ENCODE assay signal across 25 cellular contexts in the genomic region with DNA sequence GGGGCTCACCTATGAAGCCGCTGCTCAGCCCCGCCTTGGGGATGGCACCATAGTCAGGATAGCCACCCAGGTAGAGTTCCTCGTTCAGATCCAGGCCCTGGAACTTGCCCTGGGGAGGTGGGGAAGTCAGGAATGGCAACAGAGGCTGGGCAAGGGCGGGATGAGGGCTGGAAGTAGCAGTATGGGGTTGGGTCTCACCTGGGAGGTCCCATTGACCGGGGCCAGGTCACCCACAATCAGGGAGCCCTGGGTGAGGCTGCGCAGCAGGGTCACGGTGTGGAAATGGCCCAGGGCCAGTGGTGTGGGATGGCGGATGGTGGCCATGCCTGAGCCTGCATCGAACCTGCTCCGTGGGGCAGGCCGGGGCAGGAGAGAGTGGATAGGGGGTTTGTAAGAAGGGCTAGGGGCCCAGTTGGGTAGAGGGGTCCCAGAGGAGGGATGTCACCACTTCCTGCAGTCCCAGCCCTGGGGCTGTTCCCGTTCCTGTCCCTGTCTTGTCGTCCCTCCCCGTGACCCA. TPM values are rescaled to one million over a fixed set of nuclear protein-coding genes. Genes with fewer than 3 reads are reported as not detected.
A peak's percentile ranks its signal among the peaks of the same experiment; 100 is the strongest.
DNase-seq lines count a peak whose midpoint lies in the region; ATAC-seq, FAIRE-seq and TF ChIP-seq lines count a peak whose summit lies in the region.
"Had no signal": no experiment of that assay in that cellular context is flagged by ENCODE, and none has a peak within 500 bp of the region (broad histone marks: within the 10 kb centered on the region; RNA-seq: fewer than 3 reads in every experiment).

No MANE protein-coding gene starts in this region.

- intact Hi-C loops in kidney (cut with DNase I) = no loop called here

- no peak for TF ChIP-seq CTCF in bronchial epithelial cell (IDR thresholded peaks at IDR 0.05; ENCODE audit: insufficient read depth, low read length, severe bottlenecking)
- no peak for TF ChIP-seq CTCF in kidney (IDR thresholded peaks at IDR 0.05; ENCODE audit: borderline replicate concordance, extremely low read depth, insufficient read depth)

- peaks cover 13 to 21% of the 10 kb centered on the region in 2 donors for H3K9me3 Mint-ChIP-seq in stimulated activated naive CD8-positive, alpha-beta T cell treated with anti-CD3 and anti-CD28 coated beads, Interleukin-15, amount 100 ng/mL, for 72 hours

- H3K4me3 Mint-ChIP-seq in stimulated activated naive CD8-positive, alpha-beta T cell treated with anti-CD3 and anti-CD28 coated beads, Interleukin-15, amount 100 ng/mL, for 72 hours = no peak overlapping the region
- H3K4me3 Mint-ChIP-seq: CD4-positive, CD25-positive, alpha-beta regulatory T cell; CD8-positive, alpha-beta memory T cell; IgD-negative memory B cell had no signal

- H3K27ac Mint-ChIP-seq in stimulated activated naive CD8-positive, alpha-beta T cell treated with anti-CD3 and anti-CD28 coated beads, Interleukin-15, amount 100 ng/mL, for 72 hours = peak overlapping the region; percentile 19 to 82
- H3K27ac Mint-ChIP-seq: CD4-positive, CD25-positive, alpha-beta regulatory T cell; CD8-positive, alpha-beta memory T cell had no signal

- H3K4me1 ChIP-seq in kidney (ENCODE audit: control insufficient read depth in 1 of 2, insufficient read depth in 1 of 2, low read depth in 1 of 2, low read length in 2 of 2) = no peaks in the 10 kb centered on the region
- H3K4me1 ChIP-seq: BE2C had no signal

- FAIRE-seq in bronchial epithelial cell (lab: Jason Lieb, UNC) (peak; percentile 43), kidney (lab: Jason Lieb, UNC) (no peak)
- FAIRE-seq: GM12878, HepG2, HTR-8/SVneo had no signal

- H3K27ac ChIP-seq in kidney (ENCODE audit: low read depth in 2 of 2, low read length in 2 of 2) (no peak overlapping the region), substantia nigra (ENCODE audit: low read depth, low read length, poor library complexity, severe bottlenecking) (no peak overlapping the region)
- H3K27ac ChIP-seq: GM23248 had no signal

- H3K9me3 ChIP-seq in kidney (ENCODE audit: control insufficient read depth in 1 of 2, low read length in 2 of 2) = peaks cover 0 to 9% of the 10 kb centered on the region in 2 donors
- H3K9me3 ChIP-seq: BE2C had no signal

- no peak for ATAC-seq in stimulated activated naive CD8-positive, alpha-beta T cell treated with anti-CD3 and anti-CD28 coated beads, Interleukin-15, amount 100 ng/mL, for 72 hours
- no peak for ATAC-seq in stimulated activated naive CD8-positive, alpha-beta T cell treated with anti-CD3 and anti-CD28 coated beads, Interleukin-15, Interleukin-2, amounts not matched to agents 100 U/mL and 50 U/mL, for 24 hours
- no peak for ATAC-seq in GM19395 (IDR thresholded peaks at IDR 0.05; ENCODE audit: unreplicated experiment)
- ATAC-seq: GM12878, HepG2 had no signal

- no peak for DNase-seq in stimulated activated naive CD8-positive, alpha-beta T cell treated with anti-CD3 and anti-CD28 coated beads, Interleukin-15, amount 100 ng/mL, for 72 hours
- DNase-seq in stimulated activated naive CD8-positive, alpha-beta T cell treated with anti-CD3 and anti-CD28 coated beads, Interleukin-15, Interleukin-2, amounts not matched to agents 100 U/mL and 50 U/mL, for 24 hours = no peak
- DNase-seq in bronchial epithelial cell (ENCODE audit: low read depth) = no peak
- DNase-seq in kidney = peak; percentile 66
- DNase-seq in cortex of kidney (lab: John Stamatoyannopoulos, UW) = no peak
- no peak for DNase-seq in substantia nigra (lab: John Stamatoyannopoulos, UW)
- DNase-seq: BE2C; C1 segment of cervical spinal cord; CD4-positive, CD25-positive, alpha-beta regulatory T cell; COR-L47; DMS 273 treated with DMSO at 0.1 percent for 48 hours; DMS53; DND-41; EL; GM23248; HCEC 1CT had no signal

- H3K27me3 Mint-ChIP-seq in stimulated activated naive CD8-positive, alpha-beta T cell treated with anti-CD3 and anti-CD28 coated beads, Interleukin-15, amount 100 ng/mL, for 72 hours = no peaks in the 10 kb centered on the region
- H3K27me3 Mint-ChIP-seq: CD4-positive, CD25-positive, alpha-beta regulatory T cell; IgD-negative memory B cell had no signal

- no peaks in the 10 kb centered on the region for H3K4me1 Mint-ChIP-seq in stimulated activated naive CD8-positive, alpha-beta T cell treated with anti-CD3 and anti-CD28 coated beads, Interleukin-15, amount 100 ng/mL, for 72 hours
- H3K4me1 Mint-ChIP-seq: CD4-positive, CD25-positive, alpha-beta regulatory T cell; CD8-positive, alpha-beta memory T cell had no signal

- no peaks in the 10 kb centered on the region for H3K27me3 ChIP-seq in bronchial epithelial cell (ENCODE audit: control insufficient read depth, insufficient read depth, low read length)
- H3K27me3 ChIP-seq: BE2C had no signal

- H3K4me3 ChIP-seq in bronchial epithelial cell (ENCODE audit: low read depth, low read length) (no peak overlapping the region), kidney (ENCODE audit: low read length in 2 of 2) (no peak overlapping the region)
- H3K4me3 ChIP-seq: GM12878, GM23248 had no signal

- H3K36me3 ChIP-seq in bronchial epithelial cell (ENCODE audit: control insufficient read depth, insufficient read depth, low read length) (peaks cover 56% of the 10 kb centered on the region), kidney (ENCODE audit: control insufficient read depth in 1 of 2, insufficient read depth in 2 of 2, low read length in 2 of 2) (peaks cover 14 to 31% of the 10 kb centered on the region in 2 donors)
- H3K36me3 ChIP-seq: BE2C had no signal

- H3K9ac ChIP-seq in kidney (ENCODE audit: low read length in 2 of 2) = no peak overlapping the region
- H3K9ac ChIP-seq: GM23248 had no signal

RNA-seq across cellular contexts. Expression of a gene that starts 19.4 kb away (rescaled TPM):
- total RNA-seq in bronchial epithelial cell (under 0.01 TPM in 1 of 2 replicates, not detected in the other), kidney (0.79 TPM)
- not detected for polyA plus RNA-seq in kidney (ENCODE audit: insufficient read depth, low read depth, low replicate concordance)
- total RNA-seq: A172; CD8-positive, alpha-beta memory T cell; G401; GM23248; H4; HepG2 had no signal
- polyA plus RNA-seq: CD4-positive, CD25-positive, alpha-beta regulatory T cell; CD8-positive, alpha-beta memory T cell; HepG2 had no signal

RNA-seq across cellular contexts. Expression of a gene that starts 48.6 kb away (rescaled TPM):
- total RNA-seq in bronchial epithelial cell (23.4 and 29.6 TPM in 2 replicates), kidney (62.8 TPM)
- polyA plus RNA-seq in kidney (ENCODE audit: insufficient read depth, low read depth, low replicate concordance) = 16.7 TPM
